14 cellular contexts compared by ENCODE assay signal in genomic region chr6:27141472-27142015, GRCh38.
A peak's percentile ranks its signal among the peaks of the same experiment; 100 is the strongest.
DNase-seq lines count a peak whose midpoint lies in the region; ATAC-seq, FAIRE-seq and TF ChIP-seq lines count a peak whose summit lies in the region.
"Had no signal": no experiment of that assay in that cellular context is flagged by ENCODE, and none has a peak within 500 bp of the region (broad histone marks: within the 10 kb centered on the region; RNA-seq: fewer than 3 reads in every experiment).

No MANE protein-coding gene starts in this region.

- intact Hi-C loops in CD4-positive, alpha-beta T cell (cut with DNase I, micrococcal nuclease): loop anchor here in 1 of 2 experiments (5.0 kb wide), 1 partner anchor 1019 kb away; a partner anchor contains a TSS

- CTCF ChIA-PET in CD4-positive, alpha-beta T cell (lab: Charles Lee): no interaction called here

- peak overlapping the region; percentile 99 for H3K9ac ChIP-seq in iPS-18a (ENCODE audit: low read length)

- no peak overlapping the region for H3K27ac ChIP-seq in CD4-positive, alpha-beta T cell (ENCODE audit: low read depth, low read length)
- peak overlapping the region; percentile 67 for H3K27ac ChIP-seq in iPS-18a (ENCODE audit: low read length)

- H3K4me1 ChIP-seq in iPS-18a (ENCODE audit: control insufficient read depth, low read depth, low read length): peaks cover 26% of the 10 kb centered on the region

- peak; percentile 45 for FAIRE-seq in GM19239 (lab: Jason Lieb, UNC)
- FAIRE-seq: bronchial epithelial cell, islet of Langerhans had no signal

- peaks cover 47% of the 10 kb centered on the region for H3K4me1 Mint-ChIP-seq in CD4-positive, alpha-beta T cell (ENCODE audit: low read depth)

- no peak for TF ChIP-seq CTCF in CD4-positive, alpha-beta T cell (IDR thresholded peaks at IDR 0.05)

- peak overlapping the region; percentile 95 for H3K27ac Mint-ChIP-seq in CD4-positive, alpha-beta T cell

- peaks cover 3% of the 10 kb centered on the region for H3K36me3 ChIP-seq in iPS-18a (ENCODE audit: control insufficient read depth, low read depth, low read length)

- peaks cover 6% of the 10 kb centered on the region for H3K36me3 Mint-ChIP-seq in CD4-positive, alpha-beta T cell (ENCODE audit: low read depth)

- no peaks in the 10 kb centered on the region for H3K9me3 Mint-ChIP-seq in CD4-positive, alpha-beta T cell

- ATAC-seq in CD4-positive, alpha-beta T cell (ENCODE audit: poor library complexity): no peak
- ATAC-seq: Right ventricle myocardium inferior had no signal

- no peak for DNase-seq in CD4-positive, alpha-beta T cell
- no peak for DNase-seq in GM19239 (ENCODE audit: insufficient read length, low spot score)
- DNase-seq in RKO (ENCODE audit: low spot score): peak; percentile 48
- DNase-seq in NCI-H82 treated with DMSO at 0.1 percent for 48 hours (lab: John Stamatoyannopoulos, UW; ENCODE audit: unreplicated experiment): no peak
- no peak for DNase-seq in OCI-M2 (lab: John Stamatoyannopoulos, UW; ENCODE audit: unreplicated experiment)
- DNase-seq in anterior cingulate cortex (lab: John Stamatoyannopoulos, UW): no peak
- DNase-seq in NCI-H524 treated with DMSO at 0.1 percent for 48 hours (lab: John Stamatoyannopoulos, UW): no peak
- DNase-seq: activated CD4-positive, alpha-beta T cell treated with anti-CD3 and anti-CD28 coated beads, Interleukin-2, amount 50 U/mL, for 48 hours; HCEC 1CT; NCI-H2081 treated with DMSO at 0.1 percent for 48 hours had no signal

- no peaks in the 10 kb centered on the region for H3K27me3 ChIP-seq in CD4-positive, alpha-beta T cell (ENCODE audit: control insufficient read depth, insufficient read depth, low read length)
- no peaks in the 10 kb centered on the region for H3K27me3 ChIP-seq in iPS-18a (ENCODE audit: control insufficient read depth, insufficient read depth, low read length)

- peak overlapping the region; percentile 75 for H3K4me3 ChIP-seq in iPS-18a (ENCODE audit: low read length)

- no peaks in the 10 kb centered on the region for H3K9me3 ChIP-seq in CD4-positive, alpha-beta T cell (ENCODE audit: control insufficient read depth, low read length)
- H3K9me3 ChIP-seq in iPS-18a (ENCODE audit: control insufficient read depth, low read depth, low read length): no peaks in the 10 kb centered on the region

- peak overlapping the region; percentile 81 for H3K4me3 Mint-ChIP-seq in CD4-positive, alpha-beta T cell

- H3K27me3 Mint-ChIP-seq in CD4-positive, alpha-beta T cell: no peaks in the 10 kb centered on the region

- POLR2A ChIA-PET in CD4-positive, alpha-beta T cell (lab: Charles Lee): no interaction called here
